Comparison of ENCODE assay signal across 8 cellular contexts in the genomic region with DNA sequence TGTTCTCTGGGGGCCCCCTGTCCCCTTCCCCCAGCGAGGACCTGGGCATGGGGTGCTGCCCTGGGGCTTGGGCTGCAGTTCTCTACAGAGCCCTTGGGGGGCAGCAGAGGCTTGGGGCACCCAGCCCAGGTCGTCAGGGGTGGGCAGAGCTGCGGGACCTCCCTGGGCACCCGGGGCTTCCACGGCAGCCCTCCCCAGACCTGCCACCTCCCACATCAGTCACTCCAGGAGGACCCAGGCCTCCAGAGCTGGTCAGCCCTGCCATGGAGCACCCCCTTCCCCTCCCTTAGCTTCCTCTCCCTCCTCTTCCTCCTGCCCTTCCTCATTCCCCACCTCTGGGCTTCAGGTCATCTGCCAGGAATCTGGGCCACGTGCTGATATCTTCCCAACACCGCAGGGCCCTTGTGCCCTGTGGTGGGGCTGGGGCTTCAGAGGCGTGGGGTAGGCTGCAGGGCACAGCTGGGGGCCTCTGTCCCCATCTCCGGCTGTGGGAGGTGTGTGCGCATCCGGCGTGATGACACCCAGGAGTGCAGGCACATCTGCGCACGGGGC. TPM values are rescaled to one million over a fixed set of nuclear protein-coding genes. Genes with fewer than 3 reads are reported as not detected.
DNase-seq lines count a peak whose midpoint lies in the region; ATAC-seq and TF ChIP-seq lines count a peak whose summit lies in the region.

No MANE protein-coding gene starts in this region.

- H3K4me3 Mint-ChIP-seq in T-helper 17 cell, result peak overlapping the region; percentile 84

- intact Hi-C loops in adrenal gland (cut with DNase I), result loop anchor here (2.0 to 5.0 kb wide), 3 partner anchors 60 to 204 kb away; no protein-coding TSS in a partner anchor

- H3K36me3 ChIP-seq in adrenal gland (replicated peaks in 1 of 2), result no peaks in the 10 kb centered on the region

- H3K27ac Mint-ChIP-seq in T-helper 17 cell, result no peak overlapping the region

- H3K9me3 ChIP-seq in T-helper 17 cell (ENCODE audit: control insufficient read depth, low read length, poor library complexity, severe bottlenecking) (no peaks in the 10 kb centered on the region), adrenal gland (replicated peaks in 1 of 3) (no peaks in the 10 kb centered on the region)

- peaks cover 10% of the 10 kb centered on the region for H3K4me1 Mint-ChIP-seq in T-helper 17 cell

- no peaks in the 10 kb centered on the region for H3K27me3 ChIP-seq in adrenal gland

- H3K4me3 ChIP-seq in adrenal gland, result no peak overlapping the region

- WGBS in adrenal gland, 4 donors, result 7 to 50% (median 25%) methylated on average over 6 to 14 of the region's 14 CpGs

- H3K4me1 ChIP-seq in adrenal gland (replicated peaks in 1 of 2), result peaks cover 26 to 32% of the 10 kb centered on the region in 2 donors

- DNase-seq in NOMO-1 (lab: John Stamatoyannopoulos, UW; ENCODE audit: unreplicated experiment in 2 of 2), result peak; percentile 9 to 21
- DNase-seq in NOMO-1 treated with DMSO at 0.1 percent for 48 hours (lab: John Stamatoyannopoulos, UW; ENCODE audit: unreplicated experiment), result no peak
- peak; percentile 55 to 69 (median 57) for DNase-seq in T-helper 17 cell
- peak in 3 of 7 donors; percentile 56 to 68 (median 59) for DNase-seq in adrenal gland
- DNase-seq in iPS-NIHi11 (ENCODE audit: low spot score), result peak; percentile 69
- peak; percentile 39 to 50 (median 40) for DNase-seq in stimulated activated CD4-positive, alpha-beta T cell treated with anti-CD3 and anti-CD28 coated beads, TNF-alpha, amount 100 ng/mL, for 4 hours (ENCODE audit: low read depth in 3 of 3)

- peak; percentile 77 to 87 (median 82) for TF ChIP-seq CTCF in adrenal gland (IDR thresholded peaks at IDR 0.05)

- no peaks in the 10 kb centered on the region for H3K36me3 Mint-ChIP-seq in T-helper 17 cell (ENCODE audit: low read depth)

- ATAC-seq in T-helper 17 cell, result peak; percentile 79
- ATAC-seq in HG03159 (IDR thresholded peaks at IDR 0.05; ENCODE audit: unreplicated experiment), result no peak
- no peak for ATAC-seq in HG02759 (IDR thresholded peaks at IDR 0.05; ENCODE audit: unreplicated experiment)

- H3K27ac ChIP-seq in adrenal gland, result no peak overlapping the region

- TF ChIP-seq POLR2A in adrenal gland (IDR thresholded peaks at IDR 0.05), result no peak

- H3K27me3 Mint-ChIP-seq in T-helper 17 cell, result no peaks in the 10 kb centered on the region

RNA-seq across cellular contexts. Expression of gene TSPAN4, which starts 5.8 kb away (rescaled TPM):
- total RNA-seq in T-helper 17 cell (1 to 10 TPM; 2.1 to 3.0 TPM), adrenal gland (100 to 1,000 TPM in 2 of 8 donors, 10 to 100 TPM in 6; 39.7 to 207 (median 75.4) TPM)
- 10 to 100 TPM in 2 of 3 donors, 1 to 10 TPM in 1; 5.2 to 50.4 (median 41.2) TPM for polyA plus RNA-seq in adrenal gland

RNA-seq across cellular contexts. Expression of gene POLR2L, which starts 6.1 kb away (rescaled TPM):
- total RNA-seq in T-helper 17 cell (10 to 100 TPM; 38.5 to 40.5 TPM), adrenal gland (100 to 1,000 TPM in 4 of 8 donors, 10 to 100 TPM in 4; 26.2 to 206 (median 108) TPM)
- 100 to 1,000 TPM in 1 of 3 donors, 10 to 100 TPM in 2; 43.3 to 163 (median 96.5) TPM for polyA plus RNA-seq in adrenal gland

RNA-seq across cellular contexts. Expression of gene CD151, which starts 15.7 kb away (rescaled TPM):
- total RNA-seq in T-helper 17 cell (10 to 100 TPM; 54.9 to 67.3 TPM), adrenal gland (100 to 1,000 TPM; 182 to 387 (median 330) TPM)
- 100 to 1,000 TPM; 111 to 268 (median 246) TPM for polyA plus RNA-seq in adrenal gland

RNA-seq across cellular contexts. Expression of gene CRACR2B, which starts 20.7 kb away (rescaled TPM):
- total RNA-seq in T-helper 17 cell, result 1 to 10 TPM in 1 of 2 donors, under 1 TPM in 1; 0.47 to 1.0 TPM
- total RNA-seq in adrenal gland, result 10 to 100 TPM in 6 of 8 donors, 1 to 10 TPM in 2; 5.9 to 22.6 (median 15.6) TPM
- polyA plus RNA-seq in adrenal gland, result 10 to 100 TPM in 2 of 3 donors, 1 to 10 TPM in 1; 1.0 to 91.3 (median 39.3) TPM

RNA-seq across cellular contexts. Expression of gene PNPLA2, which starts 29.7 kb away (rescaled TPM):
- total RNA-seq in T-helper 17 cell, result 100 to 1,000 TPM; 178 to 182 TPM
- 100 to 1,000 TPM in 4 of 8 donors, 10 to 100 TPM in 4; 75.9 to 311 (median 124) TPM for total RNA-seq in adrenal gland
- 100 to 1,000 TPM in 2 of 3 donors, 10 to 100 TPM in 1; 46.2 to 403 (median 162) TPM for polyA plus RNA-seq in adrenal gland

Comparison
In these comparisons a context has a peak if more than half of its experiments do, and no peak if none do; other contexts are left out.
1. RNA of gene TSPAN4, which starts 5.8 kb away (total RNA-seq): 39.7 to 207 TPM in adrenal gland; 2.1 to 3.0 TPM in T-helper 17 cell; every median in the first group is over 10 times any median in the second.